Comparison of ENCODE assay signal across 8 cellular contexts in genomic region chr17:50866261-50866949, GRCh38. TPM values are rescaled to one million over a fixed set of nuclear protein-coding genes. Genes with fewer than 3 reads are reported as not detected.
DNase-seq lines count a peak whose midpoint lies in the region; ATAC-seq, FAIRE-seq and TF ChIP-seq lines count a peak whose summit lies in the region.

A gene with protein sequence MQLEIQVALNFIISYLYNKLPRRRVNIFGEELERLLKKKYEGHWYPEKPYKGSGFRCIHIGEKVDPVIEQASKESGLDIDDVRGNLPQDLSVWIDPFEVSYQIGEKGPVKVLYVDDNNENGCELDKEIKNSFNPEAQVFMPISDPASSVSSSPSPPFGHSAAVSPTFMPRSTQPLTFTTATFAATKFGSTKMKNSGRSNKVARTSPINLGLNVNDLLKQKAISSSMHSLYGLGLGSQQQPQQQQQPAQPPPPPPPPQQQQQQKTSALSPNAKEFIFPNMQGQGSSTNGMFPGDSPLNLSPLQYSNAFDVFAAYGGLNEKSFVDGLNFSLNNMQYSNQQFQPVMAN (minus strand): TSS chr17:50866354. CDS start chr17:50864017, 2,337 bp downstream.

- H3K27ac ChIP-seq in OCI-LY1 (ENCODE audit: low read depth, low read length, poor library complexity, severe bottlenecking): peak within 1 kb of the TSS; percentile 93

- H3K4me2 ChIP-seq in OCI-LY1 (ENCODE audit: low read length): peak within 1 kb of the TSS; percentile 78

- H3K9me2 ChIP-seq in OCI-LY1 (ENCODE audit: low read depth, low read length): no peaks in the 10 kb centered on the region

- no peaks in the 10 kb centered on the region for H3F3A ChIP-seq in OCI-LY1 (ENCODE audit: insufficient read depth, low read length)

- no peak for TF ChIP-seq CTCF in D721Med (IDR thresholded peaks at IDR 0.05; ENCODE audit: insufficient read depth, missing control alignments)
- no peak for TF ChIP-seq CTCF in OCI-LY1 (IDR thresholded peaks at IDR 0.05; ENCODE audit: low read length)
- TF ChIP-seq CTCF in endothelial cell (IDR thresholded peaks at IDR 0.05; ENCODE audit: unreplicated experiment): no peak

- peak within 1 kb of the TSS; percentile 92 for H3K9ac ChIP-seq in OCI-LY1 (ENCODE audit: low read length)

- no peaks in the 10 kb centered on the region for H4K20me1 ChIP-seq in OCI-LY1 (ENCODE audit: insufficient read depth, low read length)

- peak within 1 kb of the TSS; percentile 75 for H3K4me3 ChIP-seq in OCI-LY1 (ENCODE audit: low read depth, low read length, poor library complexity, severe bottlenecking)

- no peaks in the 10 kb centered on the region for H3K9me3 Mint-ChIP-seq in endothelial cell (ENCODE audit: unreplicated experiment)

- H3K79me2 ChIP-seq in OCI-LY1 (ENCODE audit: insufficient read depth, low read length): peaks cover 12% of the 10 kb centered on the region

- H3K36me3 Mint-ChIP-seq in endothelial cell (ENCODE audit: low read depth, unreplicated experiment): peaks cover 18% of the 10 kb centered on the region

- peaks cover 25% of the 10 kb centered on the region for H3K4me1 Mint-ChIP-seq in endothelial cell (ENCODE audit: unreplicated experiment)

- H3K4me3 Mint-ChIP-seq in endothelial cell (ENCODE audit: unreplicated experiment): peak within 1 kb of the TSS; percentile 100

- FAIRE-seq in D721Med (lab: Jason Lieb, UNC): no peak

- no peaks in the 10 kb centered on the region for H3K27me3 ChIP-seq in OCI-LY1 (ENCODE audit: insufficient read depth, low read length)

- H3K27ac Mint-ChIP-seq in endothelial cell (ENCODE audit: unreplicated experiment): peak within 1 kb of the TSS; percentile 100

- H3K27me3 Mint-ChIP-seq in endothelial cell (ENCODE audit: unreplicated experiment): peaks cover 16% of the 10 kb centered on the region

- DNase-seq in D721Med (ENCODE audit: insufficient read length, low spot score) (peak; percentile 45), HuH-7 (ENCODE audit: low spot score) (peak; percentile 88), endothelial cell (ENCODE audit: low spot score) (peak; percentile 98), middle frontal gyrus (ENCODE audit: extremely low spot score, low spot score) (peak; percentile 95)
- DNase-seq in activated CD8-positive, alpha-beta memory T cell treated with anti-CD3 and anti-CD28 coated beads, Interleukin-2, amount 50 U/mL, for 4 hours: peak; percentile 95
- DNase-seq in stimulated activated CD8-positive, alpha-beta memory T cell treated with anti-CD3 and anti-CD28 coated beads, Interleukin-2, amount 100 ng/mL, for 1 hour (ENCODE audit: low read depth in 2 of 2): peak; percentile 93 to 94

- ATAC-seq in GM21515 (IDR thresholded peaks at IDR 0.05; ENCODE audit: unreplicated experiment): peak; percentile 65

- no peaks in the 10 kb centered on the region for H3K9me3 ChIP-seq in OCI-LY1 (ENCODE audit: low read length)

- peaks cover 16% of the 10 kb centered on the region; the same call in 1 of the 2 replicates for H3K36me3 ChIP-seq in OCI-LY1 (ENCODE audit: insufficient read depth, low read length)

- H2AFZ ChIP-seq in OCI-LY1 (ENCODE audit: low read length): no peak within 1 kb of the TSS

- H3K4me1 ChIP-seq in OCI-LY1 (ENCODE audit: insufficient read depth, low read length, severe bottlenecking): peaks cover 29% of the 10 kb centered on the region

RNA-seq across cellular contexts. Expression of the gene that starts here (rescaled TPM):
- 15.5 TPM for total RNA-seq in endothelial cell (ENCODE audit: unreplicated experiment)

Comparison
In these comparisons a context has a peak if more than half of its experiments do, and no peak if none do; other contexts are left out.
1. Peak in every context shown above with its lines: DNase-seq, ATAC-seq, H3K4me3 ChIP-seq and H3K27ac ChIP-seq.
2. DNase-seq: peak in every context shown above with its lines; median percentile 98 in endothelial cell; 95 in activated CD8-positive, alpha-beta memory T cell treated with anti-CD3 and anti-CD28 coated beads, Interleukin-2, amount 50 U/mL, for 4 hours; 95 in middle frontal gyrus; 94 in stimulated activated CD8-positive, alpha-beta memory T cell treated with anti-CD3 and anti-CD28 coated beads, Interleukin-2, amount 100 ng/mL, for 1 hour; 88 in HuH-7; 45 in D721Med.